1 cellular context compared by ENCODE assay signal in genomic region chr3:141412936-141413354, GRCh38.
A peak's percentile ranks its signal among the peaks of the same experiment; 100 is the strongest.
TF ChIP-seq lines count a peak whose summit lies in the region.

No MANE protein-coding gene starts in this region.

TF ChIP-seq in HepG2, 621 proteins besides CTCF, POLR2A, EP300 and RAD21 (continued from another document and continues in another):
- TF ChIP-seq ZNF609 (CRISPR knock-in tag; IDR thresholded peaks at IDR 0.05; ENCODE audit: borderline replicate concordance) (peak; percentile 79; the same call in 1 of the 2 replicates), CBX5 (CRISPR knock-in tag; IDR thresholded peaks at IDR 0.05; ENCODE audit: borderline replicate concordance) (peak; percentile 67; the same call in 1 of the 2 replicates), PBX3 (CRISPR knock-in tag; IDR thresholded peaks at IDR 0.05; ENCODE audit: borderline replicate concordance) (no peak), SMARCE1 (IDR thresholded peaks at IDR 0.05; ENCODE audit: borderline replicate concordance) (no peak), ZC3H4 (CRISPR knock-in tag; IDR thresholded peaks at IDR 0.05; ENCODE audit: borderline replicate concordance) (no peak), ZFP36 (IDR thresholded peaks at IDR 0.05; ENCODE audit: borderline replicate concordance, low read depth, low read length, partially characterized antibody) (no peak), CREBL2 (CRISPR knock-in tag; IDR thresholded peaks at IDR 0.05; ENCODE audit: borderline replicate concordance) (no peak), ZNF513 (CRISPR knock-in tag; conservative IDR thresholded peaks at IDR 0.05) (no peak), ZNF558 (CRISPR knock-in tag; IDR thresholded peaks at IDR 0.05; ENCODE audit: borderline replicate concordance) (no peak), ZNF598 (CRISPR knock-in tag; IDR thresholded peaks at IDR 0.05; ENCODE audit: borderline replicate concordance) (no peak), NCOR1 (IDR thresholded peaks at IDR 0.05; ENCODE audit: borderline replicate concordance, low read length) (no peak; the same call in 1 of the 2 replicates), GATA4 (IDR thresholded peaks at IDR 0.05; ENCODE audit: borderline replicate concordance, low read depth) (no peak), THRA (CRISPR knock-in tag; IDR thresholded peaks at IDR 0.05; ENCODE audit: borderline replicate concordance) (peak; percentile 58; the same call in 1 of the 2 replicates), MEIS2 (CRISPR knock-in tag; IDR thresholded peaks at IDR 0.05) (no peak; the same call in 1 of the 2 replicates), FOXO1 (CRISPR knock-in tag; IDR thresholded peaks at IDR 0.05) (peak; percentile 59; the same call in 1 of the 2 replicates), ZKSCAN1 (IDR thresholded peaks at IDR 0.05; ENCODE audit: low read length) (no peak; the same call in 1 of the 2 replicates), SRY (CRISPR knock-in tag; IDR thresholded peaks at IDR 0.05) (no peak), ZBTB40 (IDR thresholded peaks at IDR 0.05) (no peak), ZBTB40 (CRISPR knock-in tag; IDR thresholded peaks at IDR 0.05) (peak; percentile 41; the same call in 1 of the 2 replicates), ZNF652 (CRISPR knock-in tag; IDR thresholded peaks at IDR 0.05; ENCODE audit: borderline replicate concordance, low read depth) (no peak), HES4 (CRISPR knock-in tag; IDR thresholded peaks at IDR 0.05; ENCODE audit: borderline replicate concordance) (no peak), HOXA9 (CRISPR knock-in tag; IDR thresholded peaks at IDR 0.05; ENCODE audit: borderline replicate concordance) (no peak), FIP1L1 (IDR thresholded peaks at IDR 0.05; ENCODE audit: borderline replicate concordance, insufficient read depth, low read depth, low read length) (no peak), ETV6 (CRISPR knock-in tag; conservative IDR thresholded peaks at IDR 0.05) (no peak), ZNF30 (CRISPR knock-in tag; IDR thresholded peaks at IDR 0.05) (no peak), XRCC5 (optimal IDR thresholded peaks at IDR 0.05; ENCODE audit: low read length) (peak; percentile 52), ZNF687 (CRISPR knock-in tag; IDR thresholded peaks at IDR 0.05) (peak; percentile 98), ZSCAN5A (CRISPR knock-in tag; IDR thresholded peaks at IDR 0.05; ENCODE audit: borderline replicate concordance) (no peak), ZNF75D (CRISPR knock-in tag; IDR thresholded peaks at IDR 0.05; ENCODE audit: borderline replicate concordance) (no peak), CBFB (CRISPR knock-in tag; IDR thresholded peaks at IDR 0.05) (no peak), REPIN1 (CRISPR knock-in tag; IDR thresholded peaks at IDR 0.05; ENCODE audit: borderline replicate concordance, low read depth) (peak; percentile 66; the same call in 1 of the 2 replicates)
